1 cellular context compared by ENCODE assay signal in genomic region chr9:32524558-32525461, GRCh38.
TF ChIP-seq lines count a peak whose summit lies in the region.

No MANE protein-coding gene starts in this region.

TF ChIP-seq in SK-N-SH, 30 proteins besides CTCF, POLR2A, EP300 and RAD21 (continued from another document):
- TF ChIP-seq GATA2 (CRISPR knock-in tag; IDR thresholded peaks at IDR 0.05) (no peak), MAX (IDR thresholded peaks at IDR 0.05; ENCODE audit: low read depth) (no peak), YY1 (IDR thresholded peaks at IDR 0.05; ENCODE audit: low read depth) (no peak)
- TF ChIP-seq, protein P1, sequence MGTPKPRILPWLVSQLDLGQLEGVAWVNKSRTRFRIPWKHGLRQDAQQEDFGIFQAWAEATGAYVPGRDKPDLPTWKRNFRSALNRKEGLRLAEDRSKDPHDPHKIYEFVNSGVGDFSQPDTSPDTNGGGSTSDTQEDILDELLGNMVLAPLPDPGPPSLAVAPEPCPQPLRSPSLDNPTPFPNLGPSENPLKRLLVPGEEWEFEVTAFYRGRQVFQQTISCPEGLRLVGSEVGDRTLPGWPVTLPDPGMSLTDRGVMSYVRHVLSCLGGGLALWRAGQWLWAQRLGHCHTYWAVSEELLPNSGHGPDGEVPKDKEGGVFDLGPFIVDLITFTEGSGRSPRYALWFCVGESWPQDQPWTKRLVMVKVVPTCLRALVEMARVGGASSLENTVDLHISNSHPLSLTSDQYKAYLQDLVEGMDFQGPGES (IDR thresholded peaks at IDR 0.05; ENCODE audit: low read depth, low read length), result no peak
- TF ChIP-seq, protein P2, sequence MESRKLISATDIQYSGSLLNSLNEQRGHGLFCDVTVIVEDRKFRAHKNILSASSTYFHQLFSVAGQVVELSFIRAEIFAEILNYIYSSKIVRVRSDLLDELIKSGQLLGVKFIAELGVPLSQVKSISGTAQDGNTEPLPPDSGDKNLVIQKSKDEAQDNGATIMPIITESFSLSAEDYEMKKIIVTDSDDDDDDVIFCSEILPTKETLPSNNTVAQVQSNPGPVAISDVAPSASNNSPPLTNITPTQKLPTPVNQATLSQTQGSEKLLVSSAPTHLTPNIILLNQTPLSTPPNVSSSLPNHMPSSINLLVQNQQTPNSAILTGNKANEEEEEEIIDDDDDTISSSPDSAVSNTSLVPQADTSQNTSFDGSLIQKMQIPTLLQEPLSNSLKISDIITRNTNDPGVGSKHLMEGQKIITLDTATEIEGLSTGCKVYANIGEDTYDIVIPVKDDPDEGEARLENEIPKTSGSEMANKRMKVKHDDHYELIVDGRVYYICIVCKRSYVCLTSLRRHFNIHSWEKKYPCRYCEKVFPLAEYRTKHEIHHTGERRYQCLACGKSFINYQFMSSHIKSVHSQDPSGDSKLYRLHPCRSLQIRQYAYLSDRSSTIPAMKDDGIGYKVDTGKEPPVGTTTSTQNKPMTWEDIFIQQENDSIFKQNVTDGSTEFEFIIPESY (IDR thresholded peaks at IDR 0.05; ENCODE audit: borderline replicate concordance, low read depth), result no peak
